ENCODE assay signal across 8 cellular contexts in the genomic region with DNA sequence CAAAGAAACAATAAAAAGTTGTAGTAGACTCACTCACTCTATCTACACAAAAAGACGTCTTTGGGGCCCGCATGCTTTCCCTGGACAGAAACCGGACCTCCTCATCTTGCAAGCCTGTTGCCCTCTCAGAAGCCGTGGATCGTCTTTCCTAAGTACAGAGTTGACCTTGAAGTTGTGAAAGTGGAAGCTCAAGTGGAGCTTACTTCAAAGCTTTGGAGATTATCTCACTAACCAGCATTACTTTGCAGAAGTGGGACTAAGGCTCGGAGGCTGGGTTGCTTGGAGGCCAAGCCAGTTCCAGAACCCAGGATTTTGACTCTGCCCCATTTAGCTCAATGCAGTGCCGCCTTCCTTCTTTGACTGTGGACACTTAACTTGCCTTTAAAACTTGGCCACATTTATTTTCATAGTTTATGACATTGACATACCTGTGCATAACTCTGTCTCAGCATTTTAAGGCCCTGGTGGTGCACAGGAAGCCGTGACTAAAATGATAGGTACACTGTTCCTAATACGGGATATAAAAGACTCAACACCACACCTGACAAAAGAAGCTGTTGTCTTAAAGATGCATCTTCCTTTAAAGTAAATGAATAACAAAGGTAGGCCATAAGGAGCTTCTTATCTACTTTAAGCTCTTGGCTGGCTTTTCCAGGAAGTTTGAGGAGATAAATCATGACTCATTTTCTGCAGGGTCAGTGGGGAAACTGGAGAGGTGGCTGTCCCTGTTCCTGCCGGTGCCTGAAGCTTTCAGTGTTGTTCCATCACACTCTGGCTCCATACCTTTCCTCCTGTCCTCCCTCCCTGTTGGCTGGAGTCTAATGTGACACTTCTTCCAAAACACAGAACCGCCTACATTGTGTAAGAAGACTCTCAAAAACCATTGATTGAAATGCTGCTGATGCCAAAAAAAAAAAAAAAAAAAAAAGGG. TPM values are rescaled to one million over a fixed set of nuclear protein-coding genes. Genes with fewer than 3 reads are reported as not detected.
DNase-seq lines count a peak whose midpoint lies in the region; ATAC-seq, FAIRE-seq and TF ChIP-seq lines count a peak whose summit lies in the region.

No MANE protein-coding gene starts in this region.

- H3K4me3 ChIP-seq in kidney (ENCODE audit: low read length in 2 of 2) (no peak overlapping the region), upper lobe of left lung (no peak overlapping the region)

- no peak overlapping the region for H3K4me3 Mint-ChIP-seq in activated naive CD4-positive, alpha-beta T cell treated with anti-CD3 and anti-CD28 coated beads, Interleukin-2, amount 10 ng/mL, durations not matched to agents 7 days and 5 days
- H3K4me3 Mint-ChIP-seq in activated naive CD4-positive, alpha-beta T cell treated with anti-CD3 and anti-CD28 coated beads for 36 hours, result no peak overlapping the region
- no peak overlapping the region for H3K4me3 Mint-ChIP-seq in activated CD4-positive, alpha-beta memory T cell treated with anti-CD3 and anti-CD28 coated beads for 36 hours

- H3K27ac ChIP-seq in kidney (ENCODE audit: low read depth in 2 of 2, low read length in 2 of 2) (peak overlapping the region; percentile 13 to 41), upper lobe of left lung (peak overlapping the region; percentile 36 to 46 (median 44))

- no peak overlapping the region for H3K9ac ChIP-seq in kidney (ENCODE audit: low read length in 2 of 2)

- H3K27me3 ChIP-seq in upper lobe of left lung, result no peaks in the 10 kb centered on the region

- ATAC-seq in upper lobe of left lung (ENCODE audit: low FRiP score in 2 of 2) (peak; percentile 52 to 62), GM21447 (IDR thresholded peaks at IDR 0.05; ENCODE audit: unreplicated experiment) (no peak)

- peak overlapping the region; percentile 66 for H3K27ac Mint-ChIP-seq in activated naive CD4-positive, alpha-beta T cell treated with anti-CD3 and anti-CD28 coated beads, Interleukin-2, amount 10 ng/mL, durations not matched to agents 7 days and 5 days
- no peak overlapping the region for H3K27ac Mint-ChIP-seq in activated naive CD4-positive, alpha-beta T cell treated with anti-CD3 and anti-CD28 coated beads for 36 hours
- H3K27ac Mint-ChIP-seq in activated CD4-positive, alpha-beta memory T cell treated with anti-CD3 and anti-CD28 coated beads for 36 hours, result peak overlapping the region; percentile 70

- CTCF ChIA-PET in activated naive CD4-positive, alpha-beta T cell treated with anti-CD3 and anti-CD28 coated beads, Interleukin-2, amount 10 ng/mL, durations not matched to agents 7 days and 5 days (lab: Charles Lee), result interaction anchor here (0.6 to 2.5 kb wide), 7 partner anchors 9 to 123 kb away, joined by 3 to 8 read pairs (median 4); no protein-coding TSS in a partner anchor
- CTCF ChIA-PET in activated naive CD4-positive, alpha-beta T cell treated with anti-CD3 and anti-CD28 coated beads for 36 hours (lab: Charles Lee), result interaction anchor here (0.8 to 2.0 kb wide), 6 partner anchors 17 to 137 kb away, joined by 3 to 9 read pairs (median 4); no protein-coding TSS in a partner anchor
- CTCF ChIA-PET in activated CD4-positive, alpha-beta memory T cell treated with anti-CD3 and anti-CD28 coated beads for 36 hours (lab: Charles Lee), result interaction anchor here (0.6 to 3.8 kb wide), 11 partner anchors 9 to 137 kb away, joined by 3 to 13 read pairs (median 4); no protein-coding TSS in a partner anchor

- H3K9me3 Mint-ChIP-seq in activated naive CD4-positive, alpha-beta T cell treated with anti-CD3 and anti-CD28 coated beads, Interleukin-2, amount 10 ng/mL, durations not matched to agents 7 days and 5 days, result no peaks in the 10 kb centered on the region
- H3K9me3 Mint-ChIP-seq in activated naive CD4-positive, alpha-beta T cell treated with anti-CD3 and anti-CD28 coated beads for 36 hours, result no peaks in the 10 kb centered on the region
- H3K9me3 Mint-ChIP-seq in activated CD4-positive, alpha-beta memory T cell treated with anti-CD3 and anti-CD28 coated beads for 36 hours, result no peaks in the 10 kb centered on the region

- DNase-seq in activated naive CD4-positive, alpha-beta T cell treated with anti-CD3 and anti-CD28 coated beads, Interleukin-2, amount 10 ng/mL, durations not matched to agents 7 days and 5 days, result no peak
- DNase-seq in activated naive CD4-positive, alpha-beta T cell treated with anti-CD3 and anti-CD28 coated beads for 36 hours, result no peak
- no peak for DNase-seq in activated CD4-positive, alpha-beta memory T cell treated with anti-CD3 and anti-CD28 coated beads for 36 hours
- no peak for DNase-seq in kidney
- peak in 1 of 2 donors; percentile 64 for DNase-seq in upper lobe of left lung
- DNase-seq in iPS-NIHi11 (ENCODE audit: low spot score), result no peak
- DNase-seq in ureter (ENCODE audit: low spot score), result no peak

- H3K4me1 ChIP-seq in kidney (ENCODE audit: control insufficient read depth in 1 of 2, insufficient read depth in 1 of 2, low read depth in 1 of 2, low read length in 2 of 2) (peaks cover 9 to 13% of the 10 kb centered on the region in 2 donors), upper lobe of left lung (peaks cover 42 to 62% (median 57%) of the 10 kb centered on the region in 4 donors)

- intact Hi-C loops in activated naive CD4-positive, alpha-beta T cell treated with anti-CD3 and anti-CD28 coated beads for 36 hours (cut with micrococcal nuclease), result no loop called here
- intact Hi-C loops in activated CD4-positive, alpha-beta memory T cell treated with anti-CD3 and anti-CD28 coated beads for 36 hours (cut with micrococcal nuclease), result no loop called here
- intact Hi-C loops in kidney (cut with DNase I), result no loop called here

- POLR2A ChIA-PET in activated CD4-positive, alpha-beta memory T cell treated with anti-CD3 and anti-CD28 coated beads for 36 hours (lab: Charles Lee), result interaction anchor here (0.9 to 2.5 kb wide), 2 partner anchors 9 to 12 kb away, joined by 4 to 8 read pairs; a partner anchor contains a TSS

- FAIRE-seq in kidney (lab: Jason Lieb, UNC), result no peak

- TF ChIP-seq EP300 in upper lobe of left lung (IDR thresholded peaks at IDR 0.05), result peak in 1 of 4 donors; percentile 10

- no peaks in the 10 kb centered on the region for H3K36me3 ChIP-seq in kidney (ENCODE audit: control insufficient read depth in 1 of 2, insufficient read depth in 2 of 2, low read length in 2 of 2)
- no peaks in the 10 kb centered on the region for H3K36me3 ChIP-seq in upper lobe of left lung

- H3K9me3 ChIP-seq in kidney (ENCODE audit: control insufficient read depth in 1 of 2, low read length in 2 of 2) (no peaks in the 10 kb centered on the region), upper lobe of left lung (no peaks in the 10 kb centered on the region)

- 40 to 41% methylated on average over 11 of the region's 11 CpGs for WGBS in upper lobe of left lung, 2 donors

- H3K4me1 Mint-ChIP-seq in activated naive CD4-positive, alpha-beta T cell treated with anti-CD3 and anti-CD28 coated beads, Interleukin-2, amount 10 ng/mL, durations not matched to agents 7 days and 5 days, result peaks cover 47% of the 10 kb centered on the region
- H3K4me1 Mint-ChIP-seq in activated naive CD4-positive, alpha-beta T cell treated with anti-CD3 and anti-CD28 coated beads for 36 hours (ENCODE audit: low read depth), result peaks cover 53% of the 10 kb centered on the region
- H3K4me1 Mint-ChIP-seq in activated CD4-positive, alpha-beta memory T cell treated with anti-CD3 and anti-CD28 coated beads for 36 hours (ENCODE audit: low read depth), result peaks cover 44% of the 10 kb centered on the region

- no peaks in the 10 kb centered on the region for H3K27me3 Mint-ChIP-seq in activated naive CD4-positive, alpha-beta T cell treated with anti-CD3 and anti-CD28 coated beads, Interleukin-2, amount 10 ng/mL, durations not matched to agents 7 days and 5 days
- H3K27me3 Mint-ChIP-seq in activated naive CD4-positive, alpha-beta T cell treated with anti-CD3 and anti-CD28 coated beads for 36 hours (ENCODE audit: low read depth), result no peaks in the 10 kb centered on the region
- no peaks in the 10 kb centered on the region for H3K27me3 Mint-ChIP-seq in activated CD4-positive, alpha-beta memory T cell treated with anti-CD3 and anti-CD28 coated beads for 36 hours

- H3K36me3 Mint-ChIP-seq in activated naive CD4-positive, alpha-beta T cell treated with anti-CD3 and anti-CD28 coated beads, Interleukin-2, amount 10 ng/mL, durations not matched to agents 7 days and 5 days, result peaks cover 29% of the 10 kb centered on the region
- peaks cover 4% of the 10 kb centered on the region for H3K36me3 Mint-ChIP-seq in activated naive CD4-positive, alpha-beta T cell treated with anti-CD3 and anti-CD28 coated beads for 36 hours (ENCODE audit: low read depth)
- peaks cover 15% of the 10 kb centered on the region for H3K36me3 Mint-ChIP-seq in activated CD4-positive, alpha-beta memory T cell treated with anti-CD3 and anti-CD28 coated beads for 36 hours

- TF ChIP-seq CTCF in kidney (IDR thresholded peaks at IDR 0.05; ENCODE audit: borderline replicate concordance, extremely low read depth, insufficient read depth) (no peak), upper lobe of left lung (IDR thresholded peaks at IDR 0.05) (no peak)

- TF ChIP-seq POLR2A in upper lobe of left lung (IDR thresholded peaks at IDR 0.05), result no peak

RNA-seq across cellular contexts. Expression of a gene that starts 10.7 kb away (rescaled TPM):
- total RNA-seq in activated naive CD4-positive, alpha-beta T cell treated with anti-CD3 and anti-CD28 coated beads for 36 hours, result 10 to 100 TPM; 12.0 to 12.7 TPM
- 10 to 100 TPM; 17.1 to 17.3 TPM for total RNA-seq in activated CD4-positive, alpha-beta memory T cell treated with anti-CD3 and anti-CD28 coated beads for 36 hours
- total RNA-seq in kidney (24.9 TPM), upper lobe of left lung (10 to 100 TPM; 23.6 to 40.2 (median 33.7) TPM), ureter (21.7 TPM)
- polyA plus RNA-seq in kidney (ENCODE audit: insufficient read depth, low read depth, low replicate concordance), result 20.4 TPM

RNA-seq across cellular contexts. Expression of a gene that starts 11.6 kb away (rescaled TPM):
- total RNA-seq in activated naive CD4-positive, alpha-beta T cell treated with anti-CD3 and anti-CD28 coated beads for 36 hours, result 10 to 100 TPM; 12.3 to 12.8 TPM
- total RNA-seq in activated CD4-positive, alpha-beta memory T cell treated with anti-CD3 and anti-CD28 coated beads for 36 hours, result 10 to 100 TPM; 10.2 to 14.5 TPM
- total RNA-seq in kidney (12.3 TPM), upper lobe of left lung (10 to 100 TPM in 5 of 6 donors, 1 to 10 TPM in 1; 8.0 to 37.7 (median 13.0) TPM), ureter (6.9 TPM)
- 9.7 TPM for polyA plus RNA-seq in kidney (ENCODE audit: insufficient read depth, low read depth, low replicate concordance)

RNA-seq across cellular contexts. Expression of a gene that starts 48.8 kb away (rescaled TPM):
- total RNA-seq in activated naive CD4-positive, alpha-beta T cell treated with anti-CD3 and anti-CD28 coated beads for 36 hours, result 10 to 100 TPM; 47.6 to 48.4 TPM
- 10 to 100 TPM; 43.4 to 43.6 TPM for total RNA-seq in activated CD4-positive, alpha-beta memory T cell treated with anti-CD3 and anti-CD28 coated beads for 36 hours
- total RNA-seq in kidney (64.1 TPM), upper lobe of left lung (100 to 1,000 TPM in 1 of 6 donors, 10 to 100 TPM in 5; 45.9 to 116 (median 61.1) TPM), ureter (87.8 TPM)
- 117 TPM for polyA plus RNA-seq in kidney (ENCODE audit: insufficient read depth, low read depth, low replicate concordance)
